ENCODE assay signal across 7 cellular contexts in genomic region chr7:38932509-38933168, GRCh38. TPM values are rescaled to one million over a fixed set of nuclear protein-coding genes. Genes with fewer than 3 reads are reported as not detected.
A peak's percentile ranks its signal among the peaks of the same experiment; 100 is the strongest.
DNase-seq lines count a peak whose midpoint lies in the region; TF ChIP-seq lines count a peak whose summit lies in the region.

No MANE protein-coding gene starts in this region.

- no peak overlapping the region for H3K4me3 Mint-ChIP-seq in MCF 10A (ENCODE audit: unreplicated experiment)

- BruUV-seq in MCF 10A (replicated peaks; lab: Mats Ljungman, UMichigan) = no TSS peak

- H3K27me3 Mint-ChIP-seq in MCF 10A (ENCODE audit: insufficient read depth, unreplicated experiment) = peaks cover 57% of the 10 kb centered on the region

- H3K4me1 Mint-ChIP-seq in MCF 10A (ENCODE audit: insufficient read depth, unreplicated experiment) = peaks cover 7% of the 10 kb centered on the region

- POLR2A ChIA-PET in MCF 10A (lab: Yijun Ruan, JAX) = no interaction called here

- no peaks in the 10 kb centered on the region for H3K36me3 Mint-ChIP-seq in MCF 10A (ENCODE audit: insufficient read depth, unreplicated experiment)

- in situ Hi-C loops in HAP-1 (cut with MboI; ENCODE audit: low sequenced_read_pairs) = loop anchor here (5.0 kb wide), 1 partner anchor 535 kb away; no protein-coding TSS in a partner anchor

- H3K36me3 ChIP-seq in HAP-1 (replicated peaks) = no peaks in the 10 kb centered on the region

- peaks cover 20% of the 10 kb centered on the region for H3K4me1 ChIP-seq in HAP-1

- H3K4me3 ChIP-seq in GM12864 (ENCODE audit: low read depth, low read length) (no peak overlapping the region), HAP-1 (no peak overlapping the region)

- no peaks in the 10 kb centered on the region for H3K27me3 ChIP-seq in HAP-1 (ENCODE audit: low read depth)

- DNase-seq in GM12864 (ENCODE audit: low read depth) = peak; percentile 29
- DNase-seq in HAP-1 (ENCODE audit: low spot score in 2 of 2) = peak; percentile 80 to 93
- peak; percentile 35 for DNase-seq in NCI-H1048 (lab: John Stamatoyannopoulos, UW)
- peak; percentile 73 for DNase-seq in SW480 (ENCODE audit: low spot score)
- DNase-seq in MCF 10A (ENCODE audit: unreplicated experiment) = peak; percentile 65
- peak; percentile 64 for DNase-seq in kidney tubule cell (ENCODE audit: low spot score)
- peak; percentile 21 to 45 (median 43) for DNase-seq in stimulated activated CD4-positive, alpha-beta T cell treated with anti-CD3 and anti-CD28 coated beads, TNF-alpha, amount 100 ng/mL, for 48 hours (ENCODE audit: low read depth in 3 of 3)

- no peak overlapping the region for H3K27ac Mint-ChIP-seq in MCF 10A (ENCODE audit: low read depth, unreplicated experiment)

- intact Hi-C loops in MCF 10A (cut with micrococcal nuclease) = loop anchor here (1.0 kb wide), 3 partner anchors 135 to 588 kb away; no protein-coding TSS in a partner anchor

- no peaks in the 10 kb centered on the region for H3K9me3 ChIP-seq in HAP-1

- H3K9me3 Mint-ChIP-seq in MCF 10A (ENCODE audit: unreplicated experiment) = no peaks in the 10 kb centered on the region

- CTCF ChIA-PET in MCF 10A (lab: Yijun Ruan, JAX) = interaction anchor here (0.5 to 1.5 kb wide), 20 partner anchors 10 to 622 kb away, joined by 3 to 7 read pairs (median 4); no protein-coding TSS in a partner anchor

- TF ChIP-seq CTCF in GM12864 (IDR thresholded peaks at IDR 0.05; ENCODE audit: low read depth, low read length, missing control alignments) (peak; percentile 89), MCF 10A (IDR thresholded peaks at IDR 0.05; ENCODE audit: unreplicated experiment) (peak; percentile 82)

RNA-seq across cellular contexts. Expression of gene VPS41, which starts 23.6 kb away (rescaled TPM):
- 31.4 and 45.1 TPM in 2 replicates for total RNA-seq in MCF 10A (2022)

RNA-seq across cellular contexts. Expression of gene POU6F2, which starts 45.1 kb away (rescaled TPM):
- total RNA-seq in MCF 10A (2022) = 0.19 and 0.25 TPM in 2 replicates

Comparison
In these comparisons a context has a peak if more than half of its experiments do, and no peak if none do; other contexts are left out.
1. DNase-seq: peak in every context shown above with its lines; median percentile 86 in HAP-1; 73 in SW480; 65 in MCF 10A; 64 in kidney tubule cell; 43 in stimulated activated CD4-positive, alpha-beta T cell treated with anti-CD3 and anti-CD28 coated beads, TNF-alpha, amount 100 ng/mL, for 48 hours; 35 in NCI-H1048; 29 in GM12864.